ENCODE assay signal across 24 cellular contexts in the genomic region with DNA sequence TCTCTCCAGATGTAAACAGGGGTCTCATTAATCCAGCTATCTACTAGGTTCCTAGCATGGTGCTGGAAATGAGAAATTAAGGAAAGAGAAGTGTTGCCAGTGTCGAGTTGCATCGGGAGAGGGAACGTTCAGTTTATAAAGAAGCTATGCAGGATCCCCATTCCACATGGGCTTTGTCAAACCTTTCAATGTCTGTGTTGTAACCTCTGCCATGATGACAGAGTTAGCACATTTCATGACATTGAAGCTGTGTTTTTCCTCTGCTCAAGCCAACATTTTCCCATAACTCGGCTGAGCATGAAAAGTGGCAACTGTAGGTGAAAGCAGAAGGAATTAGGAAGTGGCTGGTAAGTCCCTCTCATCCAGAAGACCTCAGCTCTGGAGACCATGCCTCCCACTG.
DNase-seq lines count a peak whose midpoint lies in the region; ATAC-seq, FAIRE-seq and TF ChIP-seq lines count a peak whose summit lies in the region.
"Had no signal": no experiment of that assay in that cellular context is flagged by ENCODE, and none has a peak within 500 bp of the region (broad histone marks: within the 10 kb centered on the region; RNA-seq: fewer than 3 reads in every experiment).

No MANE protein-coding gene starts in this region.

- no peaks in the 10 kb centered on the region for H3K27me3 Mint-ChIP-seq in brain
- no peaks in the 10 kb centered on the region for H3K27me3 Mint-ChIP-seq in activated T-cell treated with anti-CD3 and anti-CD28 coated beads, Interleukin-2, amount 50 U/mL, for 72 hours (ENCODE audit: low read depth)
- H3K27me3 Mint-ChIP-seq: activated naive CD8-positive, alpha-beta T cell treated with anti-CD3 and anti-CD28 coated beads for 36 hours; progenitor cell of endocrine pancreas had no signal

- no peak for TF ChIP-seq POLR2A in thyroid gland (IDR thresholded peaks at IDR 0.05)

- ATAC-seq in PC-3 (no peak), lower lobe of right lung (no peak), GM21717 (IDR thresholded peaks at IDR 0.05; ENCODE audit: unreplicated experiment) (no peak)
- no peak for ATAC-seq in activated T-cell treated with anti-CD3 and anti-CD28 coated beads, Interleukin-2, amount 50 U/mL, for 72 hours (replicated peaks in 1 of 2)
- ATAC-seq: effector memory CD8-positive, alpha-beta T cell had no signal

- POLR2A ChIA-PET in PC-3 (lab: Charles Lee; ENCODE audit: unreplicated experiment), result no interaction called here

- H3K27me3 ChIP-seq in PC-3 (ENCODE audit: low read length) (no peaks in the 10 kb centered on the region), lower lobe of right lung (ENCODE audit: low read depth) (no peaks in the 10 kb centered on the region), thyroid gland (no peaks in the 10 kb centered on the region)
- H3K27me3 ChIP-seq: testis had no signal

- H3K9me2 ChIP-seq in PC-3 (replicated peaks; ENCODE audit: low read length), result no peaks in the 10 kb centered on the region

- 0 out of 2 replicates have a peak overlapping the region, but pooled peaks have one; percentile 11 for H3K27ac ChIP-seq in PC-3 (ENCODE audit: low read length)
- H3K27ac ChIP-seq in lower lobe of right lung, result peak overlapping the region; percentile 47
- H3K27ac ChIP-seq in thyroid gland, result peak overlapping the region; percentile 84 to 88 (median 87)
- H3K27ac ChIP-seq: GM23248, neutrophil, testis had no signal

- peaks cover 28% of the 10 kb centered on the region for H3K4me1 ChIP-seq in PC-3 (ENCODE audit: insufficient read depth, low read length)
- peaks cover 74% of the 10 kb centered on the region for H3K4me1 ChIP-seq in lower lobe of right lung
- peaks cover 58 to 67% of the 10 kb centered on the region in 2 donors for H3K4me1 ChIP-seq in thyroid gland
- H3K4me1 ChIP-seq: testis had no signal

- no peak overlapping the region for H2AFZ ChIP-seq in PC-3 (ENCODE audit: low read length)
- H2AFZ ChIP-seq: GM23248 had no signal

- H3K9me3 Mint-ChIP-seq in brain, result no peaks in the 10 kb centered on the region
- H3K9me3 Mint-ChIP-seq in activated T-cell treated with anti-CD3 and anti-CD28 coated beads, Interleukin-2, amount 50 U/mL, for 72 hours, result no peaks in the 10 kb centered on the region
- H3K9me3 Mint-ChIP-seq: activated naive CD8-positive, alpha-beta T cell treated with anti-CD3 and anti-CD28 coated beads for 36 hours; CD4-positive, CD25-positive, alpha-beta regulatory T cell; effector memory CD8-positive, alpha-beta T cell had no signal

- H3K4me3 Mint-ChIP-seq in brain, result no peak overlapping the region
- H3K4me3 Mint-ChIP-seq in activated T-cell treated with anti-CD3 and anti-CD28 coated beads, Interleukin-2, amount 50 U/mL, for 72 hours, result no peak overlapping the region
- H3K4me3 Mint-ChIP-seq: activated naive CD8-positive, alpha-beta T cell treated with anti-CD3 and anti-CD28 coated beads for 36 hours; CD4-positive, CD25-positive, alpha-beta regulatory T cell; effector memory CD8-positive, alpha-beta T cell had no signal

- FAIRE-seq in GM19239 (lab: Jason Lieb, UNC), result no peak
- FAIRE-seq: islet of Langerhans had no signal

- H3K4me2 ChIP-seq in PC-3 (ENCODE audit: low read length), result no peak overlapping the region

- H3K79me2 ChIP-seq in PC-3 (ENCODE audit: low read length), result no peaks in the 10 kb centered on the region

- TF ChIP-seq CTCF in PC-3 (conservative IDR thresholded peaks at IDR 0.05; ENCODE audit: low read depth, low read length), result no peak
- TF ChIP-seq CTCF in brain (conservative IDR thresholded peaks at IDR 0.05), result no peak
- no peak for TF ChIP-seq CTCF in lower lobe of right lung (IDR thresholded peaks at IDR 0.05)
- TF ChIP-seq CTCF in thyroid gland (IDR thresholded peaks at IDR 0.05), result no peak

- CTCF ChIA-PET in PC-3 (lab: Charles Lee), result no interaction called here

- WGBS in thyroid gland, 2 donors, result 66 to 69% methylated on average over 4 of the region's 4 CpGs

- H3K36me3 Mint-ChIP-seq in brain, result no peaks in the 10 kb centered on the region
- H3K36me3 Mint-ChIP-seq in activated T-cell treated with anti-CD3 and anti-CD28 coated beads, Interleukin-2, amount 50 U/mL, for 72 hours (ENCODE audit: insufficient read depth in 2 of 2), result no peaks in the 10 kb centered on the region
- H3K36me3 Mint-ChIP-seq: activated naive CD8-positive, alpha-beta T cell treated with anti-CD3 and anti-CD28 coated beads for 36 hours; CD4-positive, CD25-positive, alpha-beta regulatory T cell had no signal

- no TSS peak for BruUV-seq in PC-3 (replicated peaks; lab: Mats Ljungman, UMichigan)

- no peak overlapping the region for H3K4me3 ChIP-seq in PC-3 (ENCODE audit: low read length)
- H3K4me3 ChIP-seq in lower lobe of right lung, result no peak overlapping the region
- no peak overlapping the region for H3K4me3 ChIP-seq in thyroid gland (replicated peaks in 1 of 3)
- H3K4me3 ChIP-seq: GM23248, testis had no signal

- no peak overlapping the region for H3K9ac ChIP-seq in PC-3 (ENCODE audit: low read length)
- H3K9ac ChIP-seq: GM23248 had no signal

- no peak for DNase-seq in PC-3
- DNase-seq in lower lobe of right lung, result no peak
- no peak for DNase-seq in thyroid gland
- DNase-seq in activated T-cell treated with anti-CD3 and anti-CD28 coated beads, Interleukin-2, amount 50 U/mL, for 72 hours, result no peak
- DNase-seq in GM19239 (ENCODE audit: insufficient read length, low spot score), result no peak
- DNase-seq in islet precursor cell, result no peak
- DNase-seq: activated CD4-positive, alpha-beta T cell treated with anti-CD3 and anti-CD28 coated beads, Interleukin-2, amount 50 U/mL, for 48 hours; activated effector memory CD4-positive, alpha-beta T cell treated with Interleukin-2 at 50 U/mL for 16 hours; activated naive CD8-positive, alpha-beta T cell treated with anti-CD3 and anti-CD28 coated beads for 36 hours; CD4-positive, CD25-positive, alpha-beta regulatory T cell; DMS 273 treated with DMSO at 0.1 percent for 48 hours; effector memory CD8-positive, alpha-beta T cell; GM23248; NCI-H2081 treated with DMSO at 0.1 percent for 48 hours; NCI-H345; NCI-H748 treated with DMSO at 0.1 percent for 48 hours; SIG-M5; SW 1271; testis had no signal

- peaks cover 50% of the 10 kb centered on the region for H3K4me1 Mint-ChIP-seq in brain
- H3K4me1 Mint-ChIP-seq in activated T-cell treated with anti-CD3 and anti-CD28 coated beads, Interleukin-2, amount 50 U/mL, for 72 hours (ENCODE audit: low read depth), result peaks cover 27% of the 10 kb centered on the region

- H3F3A ChIP-seq in PC-3 (ENCODE audit: low read length, unreplicated experiment), result no peaks in the 10 kb centered on the region

- no peaks in the 10 kb centered on the region for H4K20me1 ChIP-seq in PC-3 (ENCODE audit: low read length)

- H3K27ac Mint-ChIP-seq in brain, result peak overlapping the region in 3 of 5 experiments; percentile 26 to 73 (median 30)
- no peak overlapping the region for H3K27ac Mint-ChIP-seq in activated T-cell treated with anti-CD3 and anti-CD28 coated beads, Interleukin-2, amount 50 U/mL, for 72 hours
- H3K27ac Mint-ChIP-seq: activated naive CD8-positive, alpha-beta T cell treated with anti-CD3 and anti-CD28 coated beads for 36 hours; CD4-positive, CD25-positive, alpha-beta regulatory T cell; effector memory CD8-positive, alpha-beta T cell; progenitor cell of endocrine pancreas had no signal

- H3K36me3 ChIP-seq in PC-3 (ENCODE audit: low read depth, low read length) (peaks cover 8% of the 10 kb centered on the region), lower lobe of right lung (peaks cover 18% of the 10 kb centered on the region), thyroid gland (peaks cover 3 to 7% of the 10 kb centered on the region in 2 donors)
- H3K36me3 ChIP-seq: neutrophil had no signal

- intact Hi-C loops in PC-3 (cut with micrococcal nuclease), result no loop called here
- intact Hi-C loops in lower lobe of right lung (cut with DNase I), result no loop called here
- intact Hi-C loops in thyroid gland (cut with DNase I), result no loop called here

- no peaks in the 10 kb centered on the region for H3K9me3 ChIP-seq in PC-3 (ENCODE audit: low read length)
- no peaks in the 10 kb centered on the region for H3K9me3 ChIP-seq in lower lobe of right lung
- H3K9me3 ChIP-seq in thyroid gland, result no peaks in the 10 kb centered on the region
- H3K9me3 ChIP-seq: neutrophil, testis had no signal

Comparison
In these comparisons a context has a peak if more than half of its experiments do, and no peak if none do; other contexts are left out.
1. H3K27ac ChIP-seq: peak in every context shown above with its lines; median percentile 87 in thyroid gland; 47 in lower lobe of right lung; 11 in PC-3.